8 cellular contexts compared by ENCODE assay signal in the genomic region with DNA sequence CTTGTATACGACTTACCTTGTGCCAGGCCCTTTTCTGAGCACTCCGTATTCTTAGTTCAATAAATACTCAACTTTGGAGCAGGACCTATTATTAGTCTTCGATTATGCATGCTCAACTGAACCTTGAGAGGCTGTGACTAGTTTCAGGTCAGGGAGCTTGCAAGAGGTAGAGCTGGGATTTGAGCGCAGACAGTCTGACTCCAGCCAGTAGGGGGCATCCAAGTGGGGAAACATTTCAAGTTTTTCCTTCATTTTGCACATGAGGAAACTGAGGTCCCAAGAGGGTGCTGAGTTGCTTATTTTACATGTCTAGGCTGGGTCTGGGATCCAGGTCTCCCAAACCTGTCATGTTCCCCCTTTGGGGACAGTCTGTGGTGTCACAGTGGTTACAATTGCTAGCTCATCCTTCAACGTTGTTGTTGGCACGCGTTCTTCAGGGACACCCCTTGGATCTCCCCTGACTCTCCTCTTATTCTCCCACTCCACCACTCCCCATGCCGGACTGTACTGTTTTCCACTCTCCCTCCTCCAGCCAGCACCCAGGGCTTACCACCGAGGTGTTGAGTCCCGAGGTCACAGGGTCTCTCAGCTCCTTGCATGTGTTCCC. TPM values are rescaled to one million over a fixed set of nuclear protein-coding genes. Genes with fewer than 3 reads are reported as not detected.
DNase-seq lines count a peak whose midpoint lies in the region; ATAC-seq, FAIRE-seq and TF ChIP-seq lines count a peak whose summit lies in the region.

No MANE protein-coding gene starts in this region.

- no peak overlapping the region for H3K14ac ChIP-seq in H1 (ENCODE audit: insufficient read length)

- no peaks in the 10 kb centered on the region for H3K9me3 ChIP-seq in H1 (ENCODE audit: insufficient read depth in 2 of 2, low read depth in 1 of 2, low read length in 1 of 2)
- H3K9me3 ChIP-seq in sigmoid colon: no peaks in the 10 kb centered on the region

- H4K8ac ChIP-seq in H1 (ENCODE audit: extremely low read depth, insufficient read depth, low read length): no peak overlapping the region

- DNase-seq in AG08395 (ENCODE audit: low spot score) (peak; percentile 21), GM03348 (ENCODE audit: low spot score) (peak; percentile 23), RPMI8226 (peak; percentile 50), H1 (ENCODE audit: low read depth in 1 of 2, low spot score in 2 of 2) (no peak), sigmoid colon (no peak), COLO829 (ENCODE audit: low spot score) (no peak), mucosa of gallbladder (ENCODE audit: low spot score) (no peak)

- peak; percentile 35 to 57; a peak in 3 of 4 replicates for TF ChIP-seq RAD21 in H1 (IDR thresholded peaks at IDR 0.05 in 1 of 2, conservative IDR thresholded peaks at IDR 0.05 in 1 of 2; ENCODE audit: low read depth in 2 of 2, low read length in 2 of 2)

- H3K27ac ChIP-seq in H1 (ENCODE audit: low read depth, low read length): no peak overlapping the region
- no peak overlapping the region for H3K27ac ChIP-seq in sigmoid colon

- CTCF ChIA-PET in H1 (lab: Charles Lee; ENCODE audit: partially characterized antibody): interaction anchor here (0.8 to 2.5 kb wide), 15 partner anchors 16 to 94 kb away, joined by 3 to 22 read pairs (median 6); a partner anchor contains a TSS

- H4K20me1 ChIP-seq in H1 (replicated peaks in 1 of 2; ENCODE audit: control insufficient read depth in 1 of 2, insufficient read depth in 2 of 2, low read length in 2 of 2): no peaks in the 10 kb centered on the region

- no peak overlapping the region for H2BK5ac ChIP-seq in H1 (ENCODE audit: low read depth, low read length)

- no peak overlapping the region for H2AFZ ChIP-seq in H1 (ENCODE audit: low read length)

- no peak overlapping the region for H4K5ac ChIP-seq in H1 (ENCODE audit: insufficient read length, low read depth, low read length)

- H3K27me3 ChIP-seq in H1 (replicated peaks in 1 of 4; ENCODE audit: control insufficient read depth in 3 of 4, extremely low read depth in 1 of 4, insufficient read depth in 3 of 4, low read length in 3 of 4): no peaks in the 10 kb centered on the region
- no peaks in the 10 kb centered on the region for H3K27me3 ChIP-seq in sigmoid colon

- H3K79me2 ChIP-seq in H1 (ENCODE audit: control insufficient read depth in 1 of 2, insufficient read depth in 2 of 2, low read length in 2 of 2): no peaks in the 10 kb centered on the region

- WGBS in H1 (ENCODE audit: extremely low coverage in 1 of 2, insufficient coverage in 1 of 2, insufficient read length in 1 of 2, insufficient replicate concordance in 2 of 2, low coverage in 1 of 2, low lambda C conversion rate in 2 of 2, missing lambda C conversion rate in 1 of 2), 2 experiments: 65% methylated on average over 7 of the region's 10 CpGs; no CpG with 5 or more reads in 1 of the 2 experiments
- 57 to 71% methylated on average over 10 of the region's 10 CpGs for WGBS in sigmoid colon, 2 donors

- intact Hi-C loops in sigmoid colon (cut with DNase I): no loop called here

- H2AK5ac ChIP-seq in H1 (ENCODE audit: low read depth, low read length): no peak overlapping the region

- H4K91ac ChIP-seq in H1 (replicated peaks; ENCODE audit: insufficient read length, low read length): no peak overlapping the region

- H3K23me2 ChIP-seq in H1 (ENCODE audit: low read depth, low read length): no peaks in the 10 kb centered on the region

- H3K79me1 ChIP-seq in H1 (ENCODE audit: low read depth, low read length): no peaks in the 10 kb centered on the region

- FAIRE-seq in H1 (lab: Jason Lieb, UNC): peak; percentile 81

- H3K4ac ChIP-seq in H1 (replicated peaks; ENCODE audit: insufficient read length, low read depth, low read length): no peak overlapping the region

- H2BK120ac ChIP-seq in H1 (replicated peaks; ENCODE audit: low read depth, low read length): no peak overlapping the region

- no peak overlapping the region for H3K4me3 ChIP-seq in H1 (ENCODE audit: extremely low read depth in 1 of 4, insufficient read depth in 2 of 4, low read depth in 3 of 4, low read length in 4 of 4)
- no peak overlapping the region for H3K4me3 ChIP-seq in sigmoid colon

- H3K4me2 ChIP-seq in H1 (ENCODE audit: insufficient read depth in 1 of 2, low read depth in 2 of 2, low read length in 2 of 2): no peak overlapping the region

- TF ChIP-seq EP300 in H1 (IDR thresholded peaks at IDR 0.05; ENCODE audit: borderline replicate concordance in 1 of 2, low read depth in 2 of 2, low read length in 2 of 2) (no peak), sigmoid colon (IDR thresholded peaks at IDR 0.05) (no peak)

- TF ChIP-seq POLR2A in H1 (IDR thresholded peaks at IDR 0.05; ENCODE audit: control extremely low read depth in 1 of 2, low read depth in 2 of 2, low read length in 2 of 2) (no peak), sigmoid colon (IDR thresholded peaks at IDR 0.05) (no peak)

- H2BK15ac ChIP-seq in H1 (ENCODE audit: low read length): no peak overlapping the region

- no peak overlapping the region for H3K56ac ChIP-seq in H1 (replicated peaks; ENCODE audit: insufficient read length, low read depth, low read length)

- H3K9ac ChIP-seq in H1 (replicated peaks in 1 of 4; ENCODE audit: extremely low read depth in 1 of 4, low read depth in 3 of 4, low read length in 3 of 4): no peak overlapping the region

- H3K36me3 ChIP-seq in H1 (ENCODE audit: control insufficient read depth in 2 of 4, insufficient read depth in 4 of 4, low read length in 3 of 4) (no peaks in the 10 kb centered on the region), sigmoid colon (no peaks in the 10 kb centered on the region)

- POLR2A ChIA-PET in H1 (lab: Charles Lee; ENCODE audit: partially characterized antibody): interaction anchor here (1.1 to 1.4 kb wide), 5 partner anchors 12 to 76 kb away, joined by 3 to 4 read pairs (median 3); no protein-coding TSS in a partner anchor

- TF ChIP-seq CTCF in H1 (IDR thresholded peaks at IDR 0.05; ENCODE audit: control extremely low read depth in 1 of 3, insufficient read depth in 1 of 3, low read depth in 1 of 3, low read length in 3 of 3) (peak in 2 of 3 experiments; percentile 56 to 63; a peak in 3 of 4 replicates), sigmoid colon (IDR thresholded peaks at IDR 0.05) (peak in 3 of 4 experiments; percentile 14 to 35 (median 27))

- H2BK12ac ChIP-seq in H1 (ENCODE audit: low read depth, low read length): no peak overlapping the region

- no peak overlapping the region for H2BK20ac ChIP-seq in H1 (ENCODE audit: low read length)

- H3K4me1 ChIP-seq in H1 (replicated peaks in 1 of 4; ENCODE audit: control insufficient read depth in 3 of 4, insufficient read depth in 4 of 4, low read length in 3 of 4) (peaks cover 0 to 4% (median 0%) of the 10 kb centered on the region in 4 experiments; a peak in 3 of 7 replicates), sigmoid colon (peaks cover 0 to 13% (median 2%) of the 10 kb centered on the region in 4 donors)

- H3K18ac ChIP-seq in H1 (ENCODE audit: extremely low read depth, low read length): no peak overlapping the region

- ATAC-seq in GM18519 (IDR thresholded peaks at IDR 0.05; ENCODE audit: low FRiP score, unreplicated experiment): no peak

- no peak overlapping the region for H3K23ac ChIP-seq in H1 (ENCODE audit: insufficient read length)

RNA-seq across cellular contexts. Expression of a gene that starts 6.7 kb away (rescaled TPM):
- 8.4 and 10.6 TPM in 2 replicates for total RNA-seq in H1 (2021; fragmentation: NEBNext Ultra II Directional; extraction: Animal tissue kit (Norgen Biotek cat#: 25700))
- polyA plus RNA-seq in H1 (2011; rRNA removed): 9.1 and 15.1 TPM in 2 replicates
- 5.4 TPM for polyA plus RNA-seq in H1 (2011; cell fraction: cytosol; rRNA removed)
- 16.0 TPM for polyA plus RNA-seq in H1 (2011; cell fraction: nucleus; rRNA removed)
- 9.0 to 13.6 TPM (median 12.4 TPM) in 4 replicates for polyA plus RNA-seq in H1 (2012, experiment 1 of 2)
- polyA plus RNA-seq in H1 (2012, experiment 2 of 2): 12.3 TPM
- 5.5 TPM for polyA plus RNA-seq in H1 (2013, experiment 1 of 2)
- polyA plus RNA-seq in H1 (2013, experiment 2 of 2): 5.2 TPM
- 5.5 and 6.8 TPM in 2 replicates for polyA minus RNA-seq in H1 (2011; rRNA and poly(A)+ RNA removed)
- 8.3 TPM for polyA minus RNA-seq in H1 (2011; cell fraction: cytosol; rRNA and poly(A)+ RNA removed)
- polyA minus RNA-seq in H1 (2011; cell fraction: nucleus; rRNA and poly(A)+ RNA removed): 11.0 TPM
- 10 to 100 TPM in 2 of 4 donors, 1 to 10 TPM in 2; 7.7 to 13.0 (median 10.4) TPM for total RNA-seq in sigmoid colon
- 1 to 10 TPM; 4.8 to 9.8 (median 6.0) TPM for polyA plus RNA-seq in sigmoid colon
- 16.3 TPM for total RNA-seq in mucosa of gallbladder

RNA-seq across cellular contexts. Expression of a gene that starts 7.2 kb away (rescaled TPM):
- total RNA-seq in H1 (2021; fragmentation: NEBNext Ultra II Directional; extraction: Animal tissue kit (Norgen Biotek cat#: 25700)): 10.2 and 10.8 TPM in 2 replicates
- polyA plus RNA-seq in H1 (2011; rRNA removed) (4.3 and 7.2 TPM in 2 replicates), sigmoid colon (10 to 100 TPM in 1 of 3 donors, 1 to 10 TPM in 2; 1.2 to 20.2 (median 1.4) TPM)
- 5.8 TPM for polyA plus RNA-seq in H1 (2011; cell fraction: cytosol; rRNA removed)
- polyA plus RNA-seq in H1 (2011; cell fraction: nucleus; rRNA removed): 7.7 TPM
- polyA plus RNA-seq in H1 (2012, experiment 1 of 2): 10.7 to 13.8 TPM (median 12.0 TPM) in 4 replicates
- 10.9 TPM for polyA plus RNA-seq in H1 (2012, experiment 2 of 2)
- 8.1 TPM for polyA plus RNA-seq in H1 (2013, experiment 1 of 2)
- polyA plus RNA-seq in H1 (2013, experiment 2 of 2): 8.3 TPM
- 4.7 and 8.7 TPM in 2 replicates for polyA minus RNA-seq in H1 (2011; rRNA and poly(A)+ RNA removed)
- polyA minus RNA-seq in H1 (2011; cell fraction: cytosol; rRNA and poly(A)+ RNA removed): 4.3 TPM
- polyA minus RNA-seq in H1 (2011; cell fraction: nucleus; rRNA and poly(A)+ RNA removed): 3.1 TPM
- total RNA-seq in sigmoid colon (10 to 100 TPM in 2 of 4 donors, 1 to 10 TPM in 2; 4.1 to 14.6 (median 10.9) TPM), mucosa of gallbladder (1.9 TPM)

RNA-seq across cellular contexts. Expression of a gene that starts 21.1 kb away (rescaled TPM):
- 9.0 and 10.3 TPM in 2 replicates for total RNA-seq in H1 (2021; fragmentation: NEBNext Ultra II Directional; extraction: Animal tissue kit (Norgen Biotek cat#: 25700))
- polyA plus RNA-seq in H1 (2011; rRNA removed): 23.4 and 25.6 TPM in 2 replicates
- polyA plus RNA-seq in H1 (2011; cell fraction: cytosol; rRNA removed): 14.0 TPM
- polyA plus RNA-seq in H1 (2011; cell fraction: nucleus; rRNA removed): 8.6 TPM
- 14.3 to 18.4 TPM (median 15.5 TPM) in 4 replicates for polyA plus RNA-seq in H1 (2012, experiment 1 of 2)
- 16.9 TPM for polyA plus RNA-seq in H1 (2012, experiment 2 of 2)
- 31.9 TPM for polyA plus RNA-seq in H1 (2013, experiment 1 of 2)
- polyA plus RNA-seq in H1 (2013, experiment 2 of 2): 39.0 TPM
- 7.6 and 10.2 TPM in 2 replicates for polyA minus RNA-seq in H1 (2011; rRNA and poly(A)+ RNA removed)
- polyA minus RNA-seq in H1 (2011; cell fraction: cytosol; rRNA and poly(A)+ RNA removed): 8.1 TPM
- 2.0 TPM for polyA minus RNA-seq in H1 (2011; cell fraction: nucleus; rRNA and poly(A)+ RNA removed)
- 10 to 100 TPM; 39.0 to 65.1 (median 48.9) TPM for total RNA-seq in sigmoid colon
- 100 to 1,000 TPM in 1 of 3 donors, 10 to 100 TPM in 2; 61.7 to 185 (median 88.9) TPM for polyA plus RNA-seq in sigmoid colon
- 44.0 TPM for total RNA-seq in mucosa of gallbladder

RNA-seq across cellular contexts. Expression of a gene that starts 30.3 kb away (rescaled TPM):
- 0.37 and 0.46 TPM in 2 replicates for total RNA-seq in H1 (2021; fragmentation: NEBNext Ultra II Directional; extraction: Animal tissue kit (Norgen Biotek cat#: 25700))
- 1.1 and 1.9 TPM in 2 replicates for polyA plus RNA-seq in H1 (2011; rRNA removed)
- polyA plus RNA-seq in H1 (2011; cell fraction: cytosol; rRNA removed): 0.97 TPM
- polyA plus RNA-seq in H1 (2011; cell fraction: nucleus; rRNA removed): 1.9 TPM
- polyA plus RNA-seq in H1 (2012, experiment 1 of 2): 0.42 to 0.62 TPM (median 0.58 TPM) in 4 replicates
- polyA plus RNA-seq in H1 (2012, experiment 2 of 2): 1.0 TPM
- polyA plus RNA-seq in H1 (2013, experiment 1 of 2): 0.32 TPM
- 0.53 TPM for polyA plus RNA-seq in H1 (2013, experiment 2 of 2)
- polyA minus RNA-seq in H1 (2011; rRNA and poly(A)+ RNA removed): 0.09 and 0.15 TPM in 2 replicates
- not detected for polyA minus RNA-seq in H1 (2011; cell fraction: cytosol; rRNA and poly(A)+ RNA removed)
- 1.2 TPM for polyA minus RNA-seq in H1 (2011; cell fraction: nucleus; rRNA and poly(A)+ RNA removed)
- 1 to 10 TPM; 1.4 to 3.1 (median 1.8) TPM for total RNA-seq in sigmoid colon
- 10 to 100 TPM in 2 of 3 donors, 1 to 10 TPM in 1; 7.7 to 24.0 (median 13.6) TPM for polyA plus RNA-seq in sigmoid colon
- total RNA-seq in mucosa of gallbladder: 18.3 TPM

RNA-seq across cellular contexts. Expression of a gene that starts 40.3 kb away (rescaled TPM):
- total RNA-seq in H1 (2021; fragmentation: NEBNext Ultra II Directional; extraction: Animal tissue kit (Norgen Biotek cat#: 25700)): 0.77 and 0.84 TPM in 2 replicates
- polyA plus RNA-seq in H1 (2011; rRNA removed): 0.59 and 1.7 TPM in 2 replicates
- 1.1 TPM for polyA plus RNA-seq in H1 (2011; cell fraction: cytosol; rRNA removed)
- 6.3 TPM for polyA plus RNA-seq in H1 (2011; cell fraction: nucleus; rRNA removed)
- polyA plus RNA-seq in H1 (2012, experiment 1 of 2): 0.62 to 1.1 TPM (median 0.82 TPM) in 4 replicates
- 0.33 TPM for polyA plus RNA-seq in H1 (2012, experiment 2 of 2)
- 0.59 TPM for polyA plus RNA-seq in H1 (2013, experiment 1 of 2)
- polyA plus RNA-seq in H1 (2013, experiment 2 of 2): 0.42 TPM
- 0.76 and 1.2 TPM in 2 replicates for polyA minus RNA-seq in H1 (2011; rRNA and poly(A)+ RNA removed)
- 1.6 TPM for polyA minus RNA-seq in H1 (2011; cell fraction: cytosol; rRNA and poly(A)+ RNA removed)
- 3.7 TPM for polyA minus RNA-seq in H1 (2011; cell fraction: nucleus; rRNA and poly(A)+ RNA removed)
- total RNA-seq in sigmoid colon: under 1 TPM in 2 of 4 donors, not detected in 2; 0.14 to 0.16 TPM
- polyA plus RNA-seq in sigmoid colon: under 1 TPM in 2 of 3 donors, not detected in 1; under 0.01 to 0.70 TPM
- 0.20 TPM for total RNA-seq in mucosa of gallbladder

Comparison
In these comparisons a context has a peak if more than half of its experiments do, and no peak if none do; other contexts are left out.
1. DNase-seq: peak in AG08395 (single experiment), GM03348 (single experiment) and RPMI8226 (single experiment); none in H1 (0 of 2), sigmoid colon (single experiment), COLO829 (single experiment) and mucosa of gallbladder (single experiment).